3 cellular contexts compared by ENCODE assay signal in the genomic region with DNA sequence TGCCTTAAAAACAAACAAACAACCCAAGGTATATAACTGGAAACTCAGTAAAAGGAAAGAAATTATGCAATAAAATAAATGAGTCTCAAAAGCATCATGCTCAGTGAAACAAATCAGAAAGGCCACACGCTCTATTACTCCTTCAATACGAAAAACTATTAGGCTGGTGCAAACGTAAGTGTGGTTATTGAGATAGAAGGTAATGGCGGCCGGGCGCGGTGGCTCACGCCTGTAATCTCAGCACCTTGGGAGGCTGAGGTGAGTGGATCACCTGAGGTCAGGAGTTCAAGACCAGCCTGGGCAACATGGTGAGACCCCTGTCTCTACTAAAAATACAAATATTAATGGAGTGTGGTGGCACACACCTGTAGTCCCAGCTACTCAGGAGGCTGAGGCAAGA. TPM values are rescaled to one million over a fixed set of nuclear protein-coding genes. Genes with fewer than 3 reads are reported as not detected.
"Had no signal": no experiment of that assay in that cellular context is flagged by ENCODE, and none has a peak within 500 bp of the region (broad histone marks: within the 10 kb centered on the region; RNA-seq: fewer than 3 reads in every experiment).

No MANE protein-coding gene starts in this region.

RNA-seq across cellular contexts. Expression of a gene that starts 17.6 kb away (rescaled TPM):
- total RNA-seq: MCF 10A, RPMI7951, SK-MEL-5 had no signal
